Comparison of ENCODE assay signal across 19 cellular contexts in genomic region chr5:169248520-169248919, GRCh38. TPM values are rescaled to one million over a fixed set of nuclear protein-coding genes. Genes with fewer than 3 reads are reported as not detected.
DNase-seq lines count a peak whose midpoint lies in the region; ATAC-seq and TF ChIP-seq lines count a peak whose summit lies in the region.
"Had no signal": no experiment of that assay in that cellular context is flagged by ENCODE, and none has a peak within 500 bp of the region (broad histone marks: within the 10 kb centered on the region; RNA-seq: fewer than 3 reads in every experiment).

No MANE protein-coding gene starts in this region.

- no peak overlapping the region for H4K91ac ChIP-seq in mesenchymal stem cell (ENCODE audit: low read length)

- H3K14ac ChIP-seq in mesenchymal stem cell (ENCODE audit: low read length in 2 of 2) = no peak overlapping the region

- H2BK12ac ChIP-seq in mesenchymal stem cell (ENCODE audit: low read length in 2 of 2) = no peak overlapping the region

- WGBS in mesenchymal stem cell = 93% methylated on average over 3 of the region's 4 CpGs

- no peak overlapping the region for H3K4ac ChIP-seq in mesenchymal stem cell (ENCODE audit: low read depth in 1 of 2, low read length in 2 of 2)

- no peak overlapping the region for H4K8ac ChIP-seq in mesenchymal stem cell (ENCODE audit: low read length)

- H2BK15ac ChIP-seq in mesenchymal stem cell (ENCODE audit: low read depth, poor library complexity, severe bottlenecking) = no peak overlapping the region

- no peak for ATAC-seq in HG02981 (IDR thresholded peaks at IDR 0.05; ENCODE audit: unreplicated experiment)

- H3K4me1 ChIP-seq in mesenchymal stem cell (ENCODE audit: control insufficient read depth, insufficient read depth, low read depth, low read length) = no peaks in the 10 kb centered on the region
- H3K4me1 ChIP-seq: SJCRH30 had no signal

- H3K18ac ChIP-seq in mesenchymal stem cell (ENCODE audit: low read depth in 1 of 2, low read length in 2 of 2) = no peak overlapping the region

- H3K27me3 ChIP-seq in BJ (ENCODE audit: control insufficient read depth, insufficient read depth, low read length) = no peaks in the 10 kb centered on the region
- peaks cover 0 to 3% of the 10 kb centered on the region in 2 experiments for H3K27me3 ChIP-seq in mesenchymal stem cell (ENCODE audit: control insufficient read depth in 1 of 2, insufficient read depth in 1 of 2, low read length in 2 of 2)
- H3K27me3 ChIP-seq: SJCRH30 had no signal

- no peak overlapping the region for H2BK120ac ChIP-seq in mesenchymal stem cell (ENCODE audit: low read depth, low read length)

- no peak overlapping the region for H3K27ac ChIP-seq in mesenchymal stem cell (ENCODE audit: low read length, poor library complexity, severe bottlenecking)
- H3K27ac ChIP-seq: KMS-11, PC-9, RWPE1, SJCRH30 had no signal

- DNase-seq in AG04449 (ENCODE audit: low read depth, low spot score) (peak; percentile 17), BJ (ENCODE audit: low read depth) (peak; percentile 69), HFF-Myc (ENCODE audit: extremely low read depth, low read depth) (peak; percentile 41), mesenchymal stem cell (no peak), KG1 (lab: John Stamatoyannopoulos, UW) (no peak), Kasumi-1 (lab: John Stamatoyannopoulos, UW) (no peak)
- DNase-seq in stimulated activated CD4-positive, alpha-beta T cell treated with anti-CD3 and anti-CD28 coated beads, Interleukin-1b, Interleukin-23, amount 100 ng/mL, for 48 hours = no peak
- DNase-seq: AML-193; CD4-positive, CD25-positive, alpha-beta regulatory T cell; H9; NCI-H1417 treated with DMSO at 0.1 percent for 48 hours; NCI-H1930; NCI-H345; NCI-H526; PC-9; SJCRH30 had no signal

- H3K9ac ChIP-seq in mesenchymal stem cell (ENCODE audit: low read length) = peak overlapping the region; percentile 9
- H3K9ac ChIP-seq: KMS-11 had no signal

- H2AK5ac ChIP-seq in mesenchymal stem cell (ENCODE audit: low read length, severe bottlenecking) = no peak overlapping the region

- TF ChIP-seq CTCF in AG04449 (IDR thresholded peaks at IDR 0.05; ENCODE audit: insufficient read depth, low read length, missing control alignments) = no peak
- TF ChIP-seq CTCF in BJ (IDR thresholded peaks at IDR 0.05; ENCODE audit: insufficient read depth, low read depth, low read length) = no peak
- no peak for TF ChIP-seq CTCF in HFF-Myc (IDR thresholded peaks at IDR 0.05; ENCODE audit: low read depth, low read length, missing control alignments)

- CTCF ChIA-PET in AG04449 (lab: Yijun Ruan, JAX) (interaction anchor here (1.4 kb wide), 1 partner anchor 37 kb away, joined by 4 read pairs; no protein-coding TSS in a partner anchor), BJ (lab: Yijun Ruan, JAX) (interaction anchor here (1.1 kb wide), 1 partner anchor 54 kb away, joined by 5 read pairs; no protein-coding TSS in a partner anchor)

- no peaks in the 10 kb centered on the region for H3K79me1 ChIP-seq in mesenchymal stem cell (replicated peaks; ENCODE audit: low read length, poor library complexity, severe bottlenecking)

- POLR2A ChIA-PET in AG04449 (lab: Yijun Ruan, JAX) = interaction anchor here (0.8 kb wide), 1 partner anchor 10 kb away, joined by 3 read pairs; no protein-coding TSS in a partner anchor
- POLR2A ChIA-PET in BJ (lab: Charles Lee) = no interaction called here

- H3K36me3 ChIP-seq in BJ (ENCODE audit: control insufficient read depth, insufficient read depth, low read length) (no peaks in the 10 kb centered on the region), mesenchymal stem cell (ENCODE audit: control insufficient read depth in 1 of 2, insufficient read depth in 2 of 2, low read depth in 1 of 2, low read length in 2 of 2) (peaks cover 0 to 72% of the 10 kb centered on the region in 2 experiments)
- H3K36me3 ChIP-seq: SJCRH30 had no signal

- no peak overlapping the region for H2AFZ ChIP-seq in mesenchymal stem cell (ENCODE audit: low read depth, low read length)
- H2AFZ ChIP-seq: PC-9 had no signal

- no peaks in the 10 kb centered on the region for H3K9me3 ChIP-seq in mesenchymal stem cell (ENCODE audit: control insufficient read depth, low read length)
- H3K9me3 ChIP-seq: SJCRH30 had no signal

- H3K4me3 ChIP-seq in AG04449 (ENCODE audit: low read depth, low read length) (no peak overlapping the region), BJ (ENCODE audit: low read depth, low read length) (no peak overlapping the region), HFF-Myc (replicated peaks; ENCODE audit: low read depth, low read length) (no peak overlapping the region), mesenchymal stem cell (ENCODE audit: insufficient read depth in 1 of 2, low read depth in 1 of 2, low read length in 2 of 2) (no peak overlapping the region)
- H3K4me3 ChIP-seq: PC-9, SJCRH30 had no signal

- H3K4me2 ChIP-seq in mesenchymal stem cell (ENCODE audit: low read length, poor library complexity, severe bottlenecking) = no peak overlapping the region
- H3K4me2 ChIP-seq: KMS-11, PC-9 had no signal

- H3K23ac ChIP-seq in mesenchymal stem cell (ENCODE audit: low read length in 2 of 2) = no peak overlapping the region

- H2BK5ac ChIP-seq in mesenchymal stem cell (ENCODE audit: low read depth, low read length, poor library complexity, severe bottlenecking) = no peak overlapping the region

RNA-seq across cellular contexts. Expression of gene SLIT3, which starts 52.4 kb away (rescaled TPM):
- polyA plus RNA-seq in BJ (2011; rRNA removed) = 18.1 and 26.8 TPM in 2 replicates
- polyA minus RNA-seq in BJ (2011; rRNA and poly(A)+ RNA removed) = 30.5 and 39.7 TPM in 2 replicates
- 0.57 TPM for polyA plus RNA-seq in mesenchymal stem cell (2013, experiment 1 of 2)
- polyA plus RNA-seq in mesenchymal stem cell (2013, experiment 2 of 2) = 0.41 TPM
- polyA plus RNA-seq: CD4-positive, CD25-positive, alpha-beta regulatory T cell had no signal

Comparison
In these comparisons a context has a peak if more than half of its experiments do, and no peak if none do; other contexts are left out.
1. DNase-seq: peak in AG04449 (single experiment), BJ (single experiment) and HFF-Myc (single experiment); none in mesenchymal stem cell (single experiment), stimulated activated CD4-positive, alpha-beta T cell treated with anti-CD3 and anti-CD28 coated beads, Interleukin-1b, Interleukin-23, amount 100 ng/mL, for 48 hours (single experiment), KG1 (single experiment) and Kasumi-1 (0 of 2).